In the genomic region with DNA sequence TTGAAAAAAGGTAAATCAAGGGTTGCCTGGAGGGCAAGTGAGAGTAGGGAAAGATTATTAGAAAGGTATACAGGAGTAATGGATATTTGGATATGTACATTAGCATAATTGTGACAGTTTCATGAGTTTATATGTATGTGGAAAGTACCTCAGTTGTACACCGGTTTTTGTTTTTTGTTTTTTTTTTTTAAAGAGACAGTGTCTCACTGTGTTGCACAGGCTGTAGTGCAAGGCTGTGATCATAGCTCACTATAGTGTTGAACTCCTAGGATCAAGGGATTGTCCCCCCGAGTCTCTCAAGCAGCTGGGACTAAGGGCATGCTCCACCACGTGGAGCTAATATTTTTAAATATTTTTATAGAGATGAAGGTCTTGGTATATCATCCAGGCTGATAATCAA, we compare ENCODE assay signal across 10 cellular contexts. TPM values are rescaled to one million over a fixed set of nuclear protein-coding genes. Genes with fewer than 3 reads are reported as not detected.
DNase-seq lines count a peak whose midpoint lies in the region; ATAC-seq and TF ChIP-seq lines count a peak whose summit lies in the region.
"Had no signal": no experiment of that assay in that cellular context is flagged by ENCODE, and none has a peak within 500 bp of the region (broad histone marks: within the 10 kb centered on the region; RNA-seq: fewer than 3 reads in every experiment).

No MANE protein-coding gene starts in this region.

- H3K27me3 Mint-ChIP-seq in glutamatergic neuron (ENCODE audit: unreplicated experiment) = no peaks in the 10 kb centered on the region

- H3K9me3 ChIP-seq in ascending aorta = no peaks in the 10 kb centered on the region
- H3K9me3 ChIP-seq: mucosa of descending colon had no signal

- no peak overlapping the region for H3K27ac ChIP-seq in ascending aorta

- H3K4me1 ChIP-seq in ascending aorta = no peaks in the 10 kb centered on the region

- H3K4me3 Mint-ChIP-seq in glutamatergic neuron (ENCODE audit: unreplicated experiment) = no peak overlapping the region
- H3K4me3 Mint-ChIP-seq: activated CD4-positive, alpha-beta T cell treated with anti-CD3 and anti-CD28 coated beads, Interleukin-2, amount 10 ng/mL, durations not matched to agents 24 days and 14 days had no signal

- H3K27me3 ChIP-seq in ascending aorta = no peaks in the 10 kb centered on the region

- H3K9me3 Mint-ChIP-seq in glutamatergic neuron (ENCODE audit: unreplicated experiment) = peaks cover 2% of the 10 kb centered on the region
- H3K9me3 Mint-ChIP-seq: activated CD4-positive, alpha-beta T cell treated with anti-CD3 and anti-CD28 coated beads, Interleukin-2, amount 10 ng/mL, durations not matched to agents 24 days and 14 days had no signal

- H3K27ac Mint-ChIP-seq in glutamatergic neuron (ENCODE audit: unreplicated experiment) = no peak overlapping the region

- no peaks in the 10 kb centered on the region for H3K4me1 Mint-ChIP-seq in glutamatergic neuron (ENCODE audit: low read depth, unreplicated experiment)

- no peaks in the 10 kb centered on the region for H3K36me3 Mint-ChIP-seq in glutamatergic neuron (ENCODE audit: unreplicated experiment)

- DNase-seq in ascending aorta (ENCODE audit: low spot score in 2 of 2) (no peak), glutamatergic neuron (no peak), SIG-M5 (lab: John Stamatoyannopoulos, UW) (no peak)
- no peak for DNase-seq in stimulated activated CD4-positive, alpha-beta T cell treated with anti-CD3 and anti-CD28 coated beads, Interleukin-12 subunit alpha, Interleukin-12 subunit beta, amount 100 ng/mL, for 4 hours
- DNase-seq: mucosa of descending colon had no signal

- no peaks in the 10 kb centered on the region for H3K36me3 ChIP-seq in ascending aorta

- ATAC-seq in GM18498 (IDR thresholded peaks at IDR 0.05; ENCODE audit: unreplicated experiment) (peak; percentile 33), GM19452 (IDR thresholded peaks at IDR 0.05; ENCODE audit: unreplicated experiment) (peak; percentile 23), HG02763 (IDR thresholded peaks at IDR 0.05; ENCODE audit: unreplicated experiment) (peak; percentile 25), HG03378 (IDR thresholded peaks at IDR 0.05; ENCODE audit: unreplicated experiment) (peak; percentile 3)

- no peak for TF ChIP-seq CTCF in ascending aorta (IDR thresholded peaks at IDR 0.05)
- TF ChIP-seq CTCF in glutamatergic neuron (IDR thresholded peaks at IDR 0.05; ENCODE audit: partially characterized antibody, unreplicated experiment) = no peak

- H3K4me3 ChIP-seq in ascending aorta = no peak overlapping the region
- H3K4me3 ChIP-seq: mucosa of descending colon had no signal

- intact Hi-C loops in ascending aorta (cut with DNase I) = no loop called here

RNA-seq across cellular contexts. Expression of gene HPGD, which starts 15.3 kb away (rescaled TPM):
- 4.2 TPM for total RNA-seq in ascending aorta
- total RNA-seq in glutamatergic neuron (ENCODE audit: unreplicated experiment) = 0.64 TPM
